ENCODE assay signal across 1 cellular context in the genomic region with DNA sequence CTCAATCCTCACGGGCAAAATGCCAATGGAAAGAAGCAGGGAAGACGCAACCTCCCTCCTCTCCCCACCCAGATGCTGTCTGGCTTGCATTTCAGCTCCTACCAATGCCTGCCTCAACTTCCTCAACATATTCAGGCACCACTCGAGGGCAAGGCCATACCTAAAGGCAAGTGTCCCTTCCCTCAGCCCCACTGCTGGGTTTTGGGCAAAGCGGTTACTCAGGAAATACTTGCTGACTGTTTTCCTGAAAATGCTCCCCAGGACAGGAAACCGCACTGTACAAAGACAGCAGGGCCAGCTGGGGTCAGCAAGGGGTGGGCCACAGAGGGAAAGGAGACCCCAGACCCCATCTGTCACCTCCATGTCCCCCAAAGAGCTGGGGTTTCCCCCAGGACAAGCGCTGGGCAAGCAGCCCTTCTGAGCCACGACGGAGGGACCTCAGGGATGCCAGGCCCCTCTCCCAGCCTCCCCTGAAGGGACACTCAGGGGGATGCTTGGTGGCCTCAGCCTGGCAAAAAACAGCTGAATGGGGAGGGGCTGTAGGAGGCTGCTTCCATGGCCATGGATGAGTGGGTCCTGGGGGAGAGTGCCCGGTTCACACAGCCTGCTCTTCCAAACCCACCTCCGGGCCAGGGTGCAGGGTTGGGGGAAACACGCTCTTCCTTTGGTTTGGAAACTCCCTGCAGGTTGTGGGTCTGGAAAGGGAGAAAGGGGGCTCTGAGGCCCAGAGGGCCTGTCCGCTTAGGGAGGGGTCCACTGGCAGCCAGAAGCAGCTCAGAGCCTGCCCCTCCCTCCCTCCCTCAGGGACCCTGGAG.
TF ChIP-seq lines count a peak whose summit lies in the region.

No MANE protein-coding gene starts in this region.

TF ChIP-seq in endothelial cell of umbilical vein, 7 proteins besides CTCF, POLR2A, EP300 and RAD21:
- TF ChIP-seq FOS (IDR thresholded peaks at IDR 0.05; ENCODE audit: borderline replicate concordance, insufficient read depth, low read length) (peak; percentile 59), JUN (IDR thresholded peaks at IDR 0.05; ENCODE audit: borderline replicate concordance, insufficient read depth, insufficient read length, low read depth) (no peak), EZH2 (IDR thresholded peaks at IDR 0.05; ENCODE audit: borderline replicate concordance, low read depth, low read length, severe bottlenecking) (no peak), POLR2AphosphoS5 (IDR thresholded peaks at IDR 0.05; ENCODE audit: insufficient read depth, low read depth, low read length) (peak; percentile 62)
- TF ChIP-seq, protein P1, sequence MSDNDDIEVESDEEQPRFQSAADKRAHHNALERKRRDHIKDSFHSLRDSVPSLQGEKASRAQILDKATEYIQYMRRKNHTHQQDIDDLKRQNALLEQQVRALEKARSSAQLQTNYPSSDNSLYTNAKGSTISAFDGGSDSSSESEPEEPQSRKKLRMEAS (IDR thresholded peaks at IDR 0.05; ENCODE audit: insufficient read depth, insufficient read length), result no peak
TF ChIP-seq in endothelial cell of umbilical vein: peak in this region for 2.
